ENCODE assay signal across 9 cellular contexts in the genomic region with DNA sequence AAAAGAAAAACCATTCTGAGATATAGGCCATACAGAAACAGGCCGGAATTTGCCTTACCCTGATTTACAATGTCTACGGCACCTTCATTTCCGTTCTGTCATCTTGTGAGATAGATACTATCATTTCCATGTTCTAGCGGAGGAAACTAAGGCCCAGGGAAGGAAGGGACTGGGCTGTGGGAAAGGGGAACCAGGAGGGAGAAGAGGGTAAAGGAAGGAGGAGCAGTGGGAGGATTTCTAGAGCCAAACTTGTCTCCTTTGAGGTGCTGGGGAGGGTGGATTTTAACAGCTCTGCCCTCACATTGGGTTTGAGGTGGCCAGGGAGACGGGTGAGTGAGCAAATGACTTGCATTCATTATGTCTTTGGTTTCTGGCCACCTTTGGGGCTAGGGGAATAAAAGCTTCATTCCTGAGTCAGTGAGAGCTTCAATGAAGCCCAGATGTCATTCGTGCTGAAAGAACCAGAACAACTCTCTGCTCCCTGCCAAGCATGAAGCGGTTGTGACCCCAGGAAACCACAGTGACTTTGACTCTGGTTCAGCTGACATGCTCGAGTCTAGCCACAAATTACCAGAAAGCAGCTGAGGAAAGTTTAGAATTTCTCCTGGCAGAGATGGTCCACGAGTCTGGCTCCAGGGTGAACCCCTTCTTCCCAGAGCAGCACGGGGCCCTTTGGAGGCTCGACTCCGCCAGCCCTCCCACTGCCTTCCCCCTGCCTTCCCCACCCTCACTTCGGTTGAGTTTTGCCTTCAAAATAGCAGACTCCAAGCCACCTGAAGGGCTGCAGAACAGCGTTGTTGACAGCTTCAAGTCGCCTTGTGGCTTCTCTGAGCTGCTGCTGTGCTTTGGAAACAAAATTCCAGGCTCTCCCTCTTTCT. TPM values are rescaled to one million over a fixed set of nuclear protein-coding genes. Genes with fewer than 3 reads are reported as not detected.
DNase-seq lines count a peak whose midpoint lies in the region; ATAC-seq and TF ChIP-seq lines count a peak whose summit lies in the region.
"Had no signal": no experiment of that assay in that cellular context is flagged by ENCODE, and none has a peak within 500 bp of the region (broad histone marks: within the 10 kb centered on the region; RNA-seq: fewer than 3 reads in every experiment).

No MANE protein-coding gene starts in this region.

- H3K36me3 ChIP-seq in osteoblast (ENCODE audit: insufficient read depth, low read length) = no peaks in the 10 kb centered on the region

- H3K4me1 ChIP-seq in osteoblast (ENCODE audit: insufficient read depth, low read length) = peaks cover 13% of the 10 kb centered on the region

- peak overlapping the region; percentile 39 for H3K4me2 ChIP-seq in osteoblast (ENCODE audit: insufficient read depth, low read length)

- H3K27ac ChIP-seq in osteoblast (ENCODE audit: low read depth, low read length) = no peak overlapping the region

- peaks cover 2% of the 10 kb centered on the region for H4K20me1 ChIP-seq in osteoblast (ENCODE audit: insufficient read depth, low read length)

- H3K79me2 ChIP-seq in osteoblast (ENCODE audit: insufficient read depth, low read length) = no peaks in the 10 kb centered on the region

- TF ChIP-seq CTCF in astrocyte of the cerebellum (IDR thresholded peaks at IDR 0.05; ENCODE audit: low read depth, low read length, missing control alignments) (no peak), osteoblast (IDR thresholded peaks at IDR 0.05; ENCODE audit: extremely low read depth, low read depth, low read length) (no peak), omental fat pad (IDR thresholded peaks at IDR 0.05) (no peak)

- in situ Hi-C loops in astrocyte of the cerebellum (cut with HindIII; ENCODE audit: low sequenced_read_pairs) = loop anchor here (5.0 kb wide), 1 partner anchor 34 kb away; no protein-coding TSS in a partner anchor

- H2AFZ ChIP-seq in osteoblast (ENCODE audit: low read length) = no peak overlapping the region

- H3K27me3 ChIP-seq in osteoblast (ENCODE audit: insufficient read depth, low read length) = peaks cover 68% of the 10 kb centered on the region

- H3K9me3 ChIP-seq in osteoblast (ENCODE audit: low read depth, low read length) = no peaks in the 10 kb centered on the region

- DNase-seq in astrocyte of the cerebellum (ENCODE audit: low read depth) (peak; percentile 98), osteoblast (ENCODE audit: insufficient read length, low spot score, missing footprints) (peak; percentile 83), retina (no peak), DMS 273 (lab: John Stamatoyannopoulos, UW; ENCODE audit: unreplicated experiment) (no peak), omental fat pad (ENCODE audit: low spot score) (no peak), HT-29 (ENCODE audit: low spot score) (no peak)

- H3K4me3 ChIP-seq in astrocyte of the cerebellum (ENCODE audit: low read depth, low read length) = no peak overlapping the region
- no peak overlapping the region for H3K4me3 ChIP-seq in osteoblast (ENCODE audit: insufficient read depth, low read length)

- ATAC-seq in GM18868 (IDR thresholded peaks at IDR 0.05; ENCODE audit: unreplicated experiment) (peak; percentile 91), HG03432 (IDR thresholded peaks at IDR 0.05; ENCODE audit: unreplicated experiment) (peak; percentile 69), omental fat pad (ENCODE audit: low FRiP score) (no peak)

RNA-seq across cellular contexts. Expression of gene ACTG2, which starts 3.8 kb away (rescaled TPM):
- total RNA-seq in osteoblast (0.72 TPM in 1 of 2 replicates, not detected in the other), omental fat pad (10 to 100 TPM in 1 of 4 donors, 1 to 10 TPM in 3; 3.7 to 56.6 (median 7.4) TPM)
- not detected in 2 replicates for total RNA-seq in HT-29 (2014; rRNA removed; shearing (Covaris generic))
- total RNA-seq: lung microvascular endothelial cell had no signal

RNA-seq across cellular contexts. Expression of gene DGUOK, which starts 30.1 kb away (rescaled TPM):
- 40.7 and 46.0 TPM in 2 replicates for total RNA-seq in osteoblast
- 10 to 100 TPM; 30.5 to 38.9 (median 36.3) TPM for total RNA-seq in omental fat pad
- 47.5 and 58.6 TPM in 2 replicates for total RNA-seq in HT-29 (2014; rRNA removed; shearing (Covaris generic))

Comparison
In these comparisons a context has a peak if more than half of its experiments do, and no peak if none do; other contexts are left out.
1. DNase-seq: peak in astrocyte of the cerebellum (single experiment) and osteoblast (single experiment); none in retina (single experiment), DMS 273 (single experiment), omental fat pad (single experiment) and HT-29 (single experiment).